12 cellular contexts compared by ENCODE assay signal in genomic region chr2:120596191-120596781, GRCh38.
DNase-seq lines count a peak whose midpoint lies in the region; ATAC-seq and TF ChIP-seq lines count a peak whose summit lies in the region.
"Had no signal": no experiment of that assay in that cellular context is flagged by ENCODE, and none has a peak within 500 bp of the region (broad histone marks: within the 10 kb centered on the region; RNA-seq: fewer than 3 reads in every experiment).

No MANE protein-coding gene starts in this region.

- H4K91ac ChIP-seq in mesenchymal stem cell (ENCODE audit: low read length): no peak overlapping the region

- TF ChIP-seq POLR2A in suprapubic skin (IDR thresholded peaks at IDR 0.05) (no peak), lower leg skin (IDR thresholded peaks at IDR 0.05) (no peak)

- H3K27me3 ChIP-seq in dorsolateral prefrontal cortex: no peaks in the 10 kb centered on the region
- H3K27me3 ChIP-seq in mesenchymal stem cell (ENCODE audit: control insufficient read depth in 1 of 2, insufficient read depth in 1 of 2, low read length in 2 of 2): peaks cover 23 to 52% of the 10 kb centered on the region in 2 experiments
- H3K27me3 ChIP-seq in suprapubic skin: no peaks in the 10 kb centered on the region

- H3K9me3 ChIP-seq in mesenchymal stem cell (ENCODE audit: control insufficient read depth, low read length) (no peaks in the 10 kb centered on the region), suprapubic skin (no peaks in the 10 kb centered on the region)

- DNase-seq in LHCN-M2 (ENCODE audit: low read depth) (peak; percentile 43), dorsolateral prefrontal cortex (peak in 5 of 10 donors; percentile 32 to 77 (median 60)), mesenchymal stem cell (no peak), suprapubic skin (ENCODE audit: low spot score in 2 of 2) (peak; percentile 76 to 78), lower leg skin (ENCODE audit: low spot score in 2 of 2) (no peak), NCI-H187 (lab: John Stamatoyannopoulos, UW) (no peak), SIG-M5 (lab: John Stamatoyannopoulos, UW) (no peak), omental fat pad (ENCODE audit: low spot score) (no peak)
- DNase-seq: activated T-cell treated with anti-CD3 and anti-CD28 coated beads for 4 hours; CD4-positive, CD25-positive, alpha-beta regulatory T cell; stimulated activated CD4-positive, alpha-beta T cell treated with anti-CD3 and anti-CD28 coated beads, Interleukin-15, amount 100 ng/mL, for 24 hours; stimulated activated CD8-positive, alpha-beta memory T cell treated with anti-CD3 and anti-CD28 coated beads, Interleukin-4, amount 100 ng/mL, for 48 hours had no signal

- no peak overlapping the region for H3K14ac ChIP-seq in mesenchymal stem cell (ENCODE audit: low read length in 2 of 2)

- no peak for TF ChIP-seq EP300 in suprapubic skin (IDR thresholded peaks at IDR 0.05)

- ATAC-seq in omental fat pad (ENCODE audit: low FRiP score): no peak

- no peak overlapping the region for H2BK15ac ChIP-seq in mesenchymal stem cell (ENCODE audit: low read depth, poor library complexity, severe bottlenecking)

- H3K23ac ChIP-seq in mesenchymal stem cell (ENCODE audit: low read length in 2 of 2): no peak overlapping the region

- H3K4me3 ChIP-seq in dorsolateral prefrontal cortex: peak overlapping the region in 3 of 59 donors; percentile 5 to 32 (median 26)
- H3K4me3 ChIP-seq in mesenchymal stem cell (ENCODE audit: insufficient read depth in 1 of 2, low read depth in 1 of 2, low read length in 2 of 2): peak overlapping the region in 1 of 2 experiments; percentile 30
- no peak overlapping the region for H3K4me3 ChIP-seq in suprapubic skin
- H3K4me3 ChIP-seq in lower leg skin (ENCODE audit: low read depth, poor library complexity, severe bottlenecking): no peak overlapping the region

- no peak overlapping the region for H2AFZ ChIP-seq in mesenchymal stem cell (ENCODE audit: low read depth, low read length)

- H2BK12ac ChIP-seq in mesenchymal stem cell (ENCODE audit: low read length in 2 of 2): no peak overlapping the region

- intact Hi-C loops in dorsolateral prefrontal cortex (cut with DNase I): loop anchor here in 1 of 2 donors (2.0 to 10.0 kb wide), 3 partner anchors 67 to 489 kb away; no protein-coding TSS in a partner anchor
- intact Hi-C loops in lower leg skin (cut with DNase I; ENCODE audit: low total_unique reads): no loop called here

- no peak overlapping the region for H3K18ac ChIP-seq in mesenchymal stem cell (ENCODE audit: low read depth in 1 of 2, low read length in 2 of 2)

- TF ChIP-seq CTCF in dorsolateral prefrontal cortex (IDR thresholded peaks at IDR 0.05 in 54 of 56, conservative IDR thresholded peaks at IDR 0.05 in 2 of 56; ENCODE audit: low read depth in 1 of 56, partially characterized antibody in 56 of 56) (no peak), suprapubic skin (IDR thresholded peaks at IDR 0.05) (no peak), lower leg skin (IDR thresholded peaks at IDR 0.05) (no peak), omental fat pad (IDR thresholded peaks at IDR 0.05) (no peak)

- H2BK120ac ChIP-seq in mesenchymal stem cell (ENCODE audit: low read depth, low read length): no peak overlapping the region

- no peak overlapping the region for H2AK5ac ChIP-seq in mesenchymal stem cell (ENCODE audit: low read length, severe bottlenecking)

- no peak overlapping the region for H4K8ac ChIP-seq in mesenchymal stem cell (ENCODE audit: low read length)

- no peak overlapping the region for H2BK5ac ChIP-seq in mesenchymal stem cell (ENCODE audit: low read depth, low read length, poor library complexity, severe bottlenecking)

- H3K79me1 ChIP-seq in mesenchymal stem cell (replicated peaks; ENCODE audit: low read length, poor library complexity, severe bottlenecking): no peaks in the 10 kb centered on the region

- 80% methylated on average over 15 of the region's 15 CpGs for WGBS in mesenchymal stem cell
- WGBS in suprapubic skin: 61% methylated on average over 8 of the region's 15 CpGs
- whole genome bisulfite sequencing in lower leg skin, 2 donors: 49 to 52% methylated on average over 11 to 14 of the region's 15 CpGs

- H3K27ac ChIP-seq in dorsolateral prefrontal cortex: peak overlapping the region in 52 of 59 donors; percentile 1 to 88 (median 68)
- no peak overlapping the region for H3K27ac ChIP-seq in mesenchymal stem cell (ENCODE audit: low read length, poor library complexity, severe bottlenecking)
- peak overlapping the region; percentile 61 for H3K27ac ChIP-seq in suprapubic skin

- H3K36me3 ChIP-seq in mesenchymal stem cell (ENCODE audit: control insufficient read depth in 1 of 2, insufficient read depth in 2 of 2, low read depth in 1 of 2, low read length in 2 of 2): no peaks in the 10 kb centered on the region
- H3K36me3 ChIP-seq in suprapubic skin: no peaks in the 10 kb centered on the region

- no peak overlapping the region for H3K4me2 ChIP-seq in mesenchymal stem cell (ENCODE audit: low read length, poor library complexity, severe bottlenecking)

- peak overlapping the region; percentile 56 for H3K9ac ChIP-seq in mesenchymal stem cell (ENCODE audit: low read length)

- no peak overlapping the region for H3K4ac ChIP-seq in mesenchymal stem cell (ENCODE audit: low read depth in 1 of 2, low read length in 2 of 2)

- peaks cover 8% of the 10 kb centered on the region for H3K4me1 ChIP-seq in mesenchymal stem cell (ENCODE audit: control insufficient read depth, insufficient read depth, low read depth, low read length)
- H3K4me1 ChIP-seq in suprapubic skin: peaks cover 41% of the 10 kb centered on the region

Comparison
In these comparisons a context has a peak if more than half of its experiments do, and no peak if none do; other contexts are left out.
1. DNase-seq: peak in LHCN-M2 (single experiment) and suprapubic skin (2 of 2); none in mesenchymal stem cell (single experiment), lower leg skin (0 of 2), NCI-H187 (0 of 2), SIG-M5 (single experiment) and omental fat pad (single experiment).